Comparison of ENCODE assay signal across 8 cellular contexts in the genomic region with DNA sequence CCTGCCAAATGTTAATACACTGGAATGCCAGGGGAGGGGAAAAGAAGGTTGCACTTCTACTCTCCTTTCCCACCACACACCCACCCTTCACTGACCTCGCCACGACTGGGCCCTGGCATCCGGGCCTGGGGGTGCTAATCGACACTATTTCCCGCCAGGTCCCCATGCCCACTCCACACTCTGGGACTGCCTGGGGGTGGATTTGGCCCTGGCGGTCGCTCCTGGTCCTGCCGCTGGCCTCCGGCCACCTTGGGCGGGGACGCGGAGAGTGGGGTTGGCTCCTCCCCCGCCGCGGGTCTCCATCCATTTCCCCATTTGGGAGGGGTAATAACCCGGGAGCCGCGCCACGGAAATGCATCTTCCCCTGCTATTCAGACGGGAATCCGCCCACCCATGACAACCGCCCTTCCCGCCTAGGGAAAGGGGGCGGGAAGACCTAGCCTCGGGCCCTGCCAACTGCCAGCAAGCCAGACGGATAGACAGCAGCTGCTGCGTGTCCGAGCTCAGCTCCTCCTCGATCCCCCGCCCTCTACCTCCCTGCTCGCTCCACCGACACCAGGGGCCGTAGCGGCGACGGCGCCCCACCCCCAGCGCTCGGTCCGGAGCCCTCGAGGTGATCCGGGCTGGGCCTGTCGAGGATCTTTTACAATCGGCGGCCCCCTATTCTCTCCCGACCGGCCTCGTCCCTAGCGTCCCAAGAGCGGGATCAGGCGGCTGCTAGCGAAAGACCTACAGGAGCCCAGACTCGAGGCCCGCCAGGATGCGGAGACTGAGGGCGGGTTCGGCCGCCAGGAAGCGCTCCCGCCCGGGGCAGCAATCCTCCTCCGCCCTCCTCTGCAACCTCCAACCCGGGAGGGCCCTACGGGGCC.
DNase-seq lines count a peak whose midpoint lies in the region; ATAC-seq and TF ChIP-seq lines count a peak whose summit lies in the region.

No MANE protein-coding gene starts in this region.

- no peak overlapping the region for H3K27ac Mint-ChIP-seq in neural crest cell (ENCODE audit: unreplicated experiment)

- no peaks in the 10 kb centered on the region for H4K20me1 ChIP-seq in IMR-90 (ENCODE audit: insufficient read depth, low read length)

- no peak overlapping the region for H2BK20ac ChIP-seq in IMR-90 (ENCODE audit: low read depth, low read length)

- no peak overlapping the region; the same call in 1 of the 2 replicates for H2BK120ac ChIP-seq in IMR-90 (ENCODE audit: low read depth, low read length)

- H3K18ac ChIP-seq in IMR-90 (ENCODE audit: low read depth, low read length), result no peak overlapping the region; the same call in 1 of the 2 replicates

- TF ChIP-seq CTCF in IMR-90 (conservative IDR thresholded peaks at IDR 0.05; ENCODE audit: low read depth, low read length) (peak; percentile 37), RWPE1 (conservative IDR thresholded peaks at IDR 0.05; ENCODE audit: low read depth) (no peak), neural crest cell (conservative IDR thresholded peaks at IDR 0.05) (peak; percentile 57), vagina (IDR thresholded peaks at IDR 0.05) (peak in 1 of 3 experiments; percentile 28)

- TF ChIP-seq RAD21 in IMR-90 (IDR thresholded peaks at IDR 0.05; ENCODE audit: low read length), result no peak

- intact Hi-C loops in IMR-90 (cut with micrococcal nuclease) (loop anchor here (1.0 to 5.0 kb wide), 3 partner anchors 116 to 244 kb away; no protein-coding TSS in a partner anchor), vagina (cut with DNase I) (loop anchor here (1.0 to 10.0 kb wide), 2 partner anchors 79 to 112 kb away; a partner anchor contains a TSS)

- H3K9me1 ChIP-seq in IMR-90 (ENCODE audit: insufficient read depth, low read length), result peaks cover 6% of the 10 kb centered on the region; the same call in 1 of the 2 replicates

- H3K27me3 Mint-ChIP-seq in neural crest cell (ENCODE audit: low read depth), result no peaks in the 10 kb centered on the region

- H3K36me3 ChIP-seq in IMR-90 (ENCODE audit: control insufficient read depth, insufficient read depth, low read length), result peaks cover 2% of the 10 kb centered on the region; the same call in 1 of the 2 replicates
- peaks cover 10% of the 10 kb centered on the region for H3K36me3 ChIP-seq in adipocyte (ENCODE audit: control insufficient read depth, insufficient read depth, low read length, severe bottlenecking)
- H3K36me3 ChIP-seq in vagina, result no peaks in the 10 kb centered on the region

- peaks cover 24% of the 10 kb centered on the region for H3K4me1 Mint-ChIP-seq in neural crest cell

- 40% methylated on average over 2 of the region's 64 CpGs; no CpG with 5 or more reads in 1 of the 2 experiments for WGBS in IMR-90 (ENCODE audit: extremely low coverage in 2 of 2, insufficient read length in 1 of 2), 2 experiments

- no TSS peak for BruUV-seq in IMR-90 (replicated peaks; lab: Mats Ljungman, UMichigan)

- in situ Hi-C loops in IMR-90 (cut with MboI; ENCODE audit: low sequenced_read_pairs), result no loop called here

- peak overlapping the region; percentile 72; the same call in 1 of the 2 replicates for H3K14ac ChIP-seq in IMR-90 (replicated peaks; ENCODE audit: low read depth, low read length)

- ATAC-seq in GM21526 (IDR thresholded peaks at IDR 0.05; ENCODE audit: low FRiP score, unreplicated experiment), result peak; percentile 66
- ATAC-seq in IMR-90 (ENCODE audit: low read depth), result peak; percentile 73

- 0 out of 2 replicates have a peak, but pooled peaks have one; percentile 16 for TF ChIP-seq POLR2A in IMR-90 (IDR thresholded peaks at IDR 0.05; ENCODE audit: low read depth, low read length)
- TF ChIP-seq POLR2A in vagina (IDR thresholded peaks at IDR 0.05), result no peak

- peaks cover 2% of the 10 kb centered on the region for H3K36me3 Mint-ChIP-seq in neural crest cell (ENCODE audit: low read depth)

- H3K27me3 ChIP-seq in IMR-90 (ENCODE audit: control insufficient read depth, insufficient read depth, low read length) (no peaks in the 10 kb centered on the region), adipocyte (replicated peaks; ENCODE audit: control insufficient read depth, insufficient read depth, low read length) (peaks cover 3% of the 10 kb centered on the region), vagina (no peaks in the 10 kb centered on the region)

- peaks cover 6% of the 10 kb centered on the region; the same call in 1 of the 2 replicates for H3K4me1 ChIP-seq in IMR-90 (ENCODE audit: control insufficient read depth, insufficient read depth, low read length)
- H3K4me1 ChIP-seq in adipocyte (ENCODE audit: control insufficient read depth, insufficient read depth, low read length), result no peaks in the 10 kb centered on the region
- peaks cover 7% of the 10 kb centered on the region for H3K4me1 ChIP-seq in vagina

- peak overlapping the region; percentile 88 for H3K4me3 Mint-ChIP-seq in neural crest cell

- peak overlapping the region; percentile 26 for H2BK5ac ChIP-seq in IMR-90 (ENCODE audit: low read depth, low read length, poor library complexity, severe bottlenecking)

- no peak overlapping the region for H2AK5ac ChIP-seq in IMR-90 (ENCODE audit: low read depth, low read length)

- peak overlapping the region; percentile 83 for H3K27ac ChIP-seq in IMR-90 (ENCODE audit: insufficient read depth, low read length)
- peak overlapping the region; percentile 50 for H3K27ac ChIP-seq in RWPE1
- peak overlapping the region; percentile 81 for H3K27ac ChIP-seq in vagina

- peak overlapping the region; percentile 85 for H4K91ac ChIP-seq in IMR-90 (ENCODE audit: insufficient read depth, low read depth, low read length)

- H3K4me3 ChIP-seq in IMR-90 (ENCODE audit: insufficient read depth, low read depth, low read length), result peak overlapping the region; percentile 38
- peak overlapping the region; percentile 71 for H3K4me3 ChIP-seq in adipocyte (ENCODE audit: low read length)
- peak overlapping the region; percentile 40 to 47 for H3K4me3 ChIP-seq in vagina

- peak overlapping the region; percentile 79 for H3K4me2 ChIP-seq in IMR-90 (ENCODE audit: low read depth, low read length)

- POLR2A ChIA-PET in IMR-90 (lab: Charles Lee; ENCODE audit: unreplicated experiment) (no interaction called here), RWPE1 (lab: Yijun Ruan, JAX; ENCODE audit: low non-redundant PET) (no interaction called here)

- 0 out of 2 replicates have a peak overlapping the region, but pooled peaks have one; percentile 69 for H3K23ac ChIP-seq in IMR-90 (ENCODE audit: low read depth, low read length)

- peak overlapping the region; percentile 82 to 92; a peak in 3 of 4 replicates for H4K8ac ChIP-seq in IMR-90 (ENCODE audit: low read depth in 2 of 2, low read length in 2 of 2)

- H2BK15ac ChIP-seq in IMR-90 (ENCODE audit: low read depth, low read length), result no peak overlapping the region

- peak overlapping the region; percentile 86 for H2AFZ ChIP-seq in IMR-90 (replicated peaks; ENCODE audit: low read length, poor library complexity)

- DNase-seq in DMS153 treated with DMSO at 0.1 percent for 48 hours (lab: John Stamatoyannopoulos, UW; ENCODE audit: unreplicated experiment), result peak; percentile 7
- peak; percentile 83 for DNase-seq in IMR-90
- DNase-seq in RWPE1 (ENCODE audit: low spot score), result peak; percentile 56
- peak; percentile 73 for DNase-seq in adipocyte (ENCODE audit: low read depth)
- peak; percentile 35 for DNase-seq in globus pallidus (ENCODE audit: low spot score)
- DNase-seq in neural crest cell (ENCODE audit: low read depth, low spot score), result peak; percentile 53
- peak; percentile 77 to 92 for DNase-seq in vagina (ENCODE audit: extremely low spot score in 2 of 2)

- H3K9me3 Mint-ChIP-seq in neural crest cell, result peaks cover 3% of the 10 kb centered on the region

- CTCF ChIA-PET in IMR-90 (lab: Yijun Ruan, JAX), result interaction anchor here (1.7 to 2.5 kb wide), 2 partner anchors 14 to 152 kb away, joined by 4 to 9 read pairs; no protein-coding TSS in a partner anchor
- CTCF ChIA-PET in RWPE1 (lab: Yijun Ruan, JAX), result interaction anchor here (0.7 kb wide), 1 partner anchor 152 kb away, joined by 5 read pairs; no protein-coding TSS in a partner anchor

- H3K79me1 ChIP-seq in IMR-90 (ENCODE audit: low read depth in 1 of 2, low read length in 2 of 2), result no peaks in the 10 kb centered on the region

- H3K56ac ChIP-seq in IMR-90 (ENCODE audit: extremely low read depth, insufficient read depth, low read length), result no peak overlapping the region; the same call in 1 of the 2 replicates

- peak overlapping the region; percentile 89 for H4K5ac ChIP-seq in IMR-90 (ENCODE audit: low read depth, low read length)

- H3K9me3 ChIP-seq in IMR-90 (ENCODE audit: control insufficient read depth, insufficient read depth, low read length) (no peaks in the 10 kb centered on the region), adipocyte (ENCODE audit: control insufficient read depth, low read length) (no peaks in the 10 kb centered on the region), vagina (no peaks in the 10 kb centered on the region)

- H3K4ac ChIP-seq in IMR-90 (ENCODE audit: low read depth, low read length), result peak overlapping the region; percentile 84

- dilution Hi-C loops in IMR-90 (cut with HindIII; ENCODE audit: low sequenced_read_pairs, unreplicated experiment), result no loop called here

- H3K9ac ChIP-seq in IMR-90 (ENCODE audit: low read depth, low read length) (peak overlapping the region; percentile 47), adipocyte (ENCODE audit: low read length) (peak overlapping the region; percentile 57)

- peak overlapping the region; percentile 86 for H2AK9ac ChIP-seq in IMR-90 (replicated peaks; ENCODE audit: low read depth, low read length, poor library complexity)

TF ChIP-seq in IMR-90, 13 proteins besides CTCF, POLR2A, EP300 and RAD21:
- no peak for TF ChIP-seq BHLHE40 (IDR thresholded peaks at IDR 0.05; ENCODE audit: low read depth, low read length)
- TF ChIP-seq MAZ (IDR thresholded peaks at IDR 0.05; ENCODE audit: borderline replicate concordance, low read depth, low read length), result peak; percentile 51; the same call in 1 of the 2 replicates

Comparison
In these comparisons a context has a peak if more than half of its experiments do, and no peak if none do; other contexts are left out.
1. Peak in every context shown above with its lines: DNase-seq, ATAC-seq, H3K4me3 ChIP-seq and H3K27ac ChIP-seq.
2. DNase-seq: peak in every context shown above with its lines; median percentile 84 in vagina; 83 in IMR-90; 73 in adipocyte; 56 in RWPE1; 53 in neural crest cell; 35 in globus pallidus; 7 in DMS153 treated with DMSO at 0.1 percent for 48 hours.